In the genomic region with DNA sequence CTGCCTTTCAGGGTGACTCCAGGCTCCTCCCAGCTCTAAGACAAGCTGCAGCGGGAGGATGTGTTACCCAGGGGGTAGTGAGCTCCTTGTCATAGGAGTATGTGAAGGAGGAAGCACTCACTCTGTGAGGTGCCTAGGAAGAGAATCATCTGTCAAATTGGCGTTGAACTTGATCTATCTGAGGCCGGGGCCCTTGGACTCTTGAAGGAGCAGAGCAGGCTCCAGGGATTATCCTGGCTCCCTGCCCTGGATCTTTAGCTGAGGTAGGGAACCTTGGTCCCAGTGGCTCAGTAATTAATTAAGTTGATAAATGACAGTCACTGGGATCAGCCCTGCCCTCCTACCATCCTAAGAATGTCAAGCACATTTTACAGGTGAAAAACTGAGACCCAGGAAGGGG, we compare ENCODE assay signal across 36 cellular contexts. TPM values are rescaled to one million over a fixed set of nuclear protein-coding genes. Genes with fewer than 3 reads are reported as not detected.
"Had no signal": no experiment of that assay in that cellular context is flagged by ENCODE, and none has a peak within 500 bp of the region (broad histone marks: within the 10 kb centered on the region; RNA-seq: fewer than 3 reads in every experiment).

No MANE protein-coding gene starts in this region.

- H2AFZ ChIP-seq: neural progenitor cell had no signal

- H3K27ac ChIP-seq: adrenal gland, ascending aorta, gastroesophageal sphincter, neural progenitor cell, prostate gland, skin epidermis had no signal

- H3K36me3 ChIP-seq: adrenal gland, ascending aorta, gastroesophageal sphincter, neural progenitor cell, prostate gland had no signal

- H3K9ac ChIP-seq: neural progenitor cell had no signal

- H3K9me3 ChIP-seq: adrenal gland, ascending aorta, prostate gland had no signal

- H3K4me1 ChIP-seq: adrenal gland, ascending aorta, gastroesophageal sphincter, neural progenitor cell, prostate gland had no signal

- H3K4me3 ChIP-seq: adrenal gland, ascending aorta, gastroesophageal sphincter, neural progenitor cell, prostate gland, skin epidermis had no signal

- ATAC-seq: activated CD8-positive, alpha-beta T cell treated with anti-CD3 and anti-CD28 coated beads for 36 hours; activated naive CD4-positive, alpha-beta T cell treated with anti-CD3 and anti-CD28 coated beads, Interleukin-2, amount 50 U/mL, for 72 hours; activated T-cell treated with anti-CD3 and anti-CD28 coated beads, Interleukin-2, amount 50 U/mL, for 4 hours; activated T-helper 17 cell treated with anti-CD3 and anti-CD28 coated beads, Interleukin-2, amount 50 U/mL, for 72 hours; gastroesophageal sphincter; left cardiac atrium; sciatic nerve; stimulated activated memory B cell treated with anti-CD40 and anti-IgM and Interleukin-4, amounts not matched to agents 10 μg/mL and 1 μg/mL and 100 μg/mL, for 72 hours; stimulated activated naive CD8-positive, alpha-beta T cell treated with anti-CD3 and anti-CD28 coated beads, Interleukin-15, amount 100 ng/mL, for 72 hours; T-helper 17 cell had no signal

- H3K4me2 ChIP-seq: neural progenitor cell had no signal

- DNase-seq: activated CD4-positive, alpha-beta T cell treated with anti-CD3 and anti-CD28 coated beads, Interleukin-2, amount 10 ng/mL, durations not matched to agents 7 days and 5 days; activated CD4-positive, CD25-positive, alpha-beta regulatory T cell treated with anti-CD3 and anti-CD28 coated beads, Interleukin-2, amount 50 U/mL, for 72 hours; activated CD8-positive, alpha-beta T cell treated with anti-CD3 and anti-CD28 coated beads for 36 hours; activated T-cell treated with anti-CD3 and anti-CD28 coated beads, Interleukin-2, amount 50 U/mL, for 4 hours; cortex of kidney; head of caudate nucleus; hippocampal formation; left cardiac atrium; mammary epithelial cell; naive B cell; retina; stimulated activated CD4-positive, alpha-beta T cell treated with anti-CD3 and anti-CD28 coated beads, Interleukin-1b, Interleukin-23, amount 100 ng/mL, for 48 hours; stimulated activated CD4-positive, alpha-beta T cell treated with anti-CD3 and anti-CD28 coated beads, Interleukin-4, amount 100 ng/mL, for 4 hours; stimulated activated CD8-positive, alpha-beta memory T cell treated with anti-CD3 and anti-CD28 coated beads, Interleukin-4, amount 100 ng/mL, for 48 hours; stimulated activated naive CD8-positive, alpha-beta T cell treated with anti-CD3 and anti-CD28 coated beads, Interleukin-15, amount 100 ng/mL, for 72 hours; substantia nigra; T-helper 17 cell; T1000 had no signal

- H3K27me3 ChIP-seq: adrenal gland, ascending aorta had no signal

RNA-seq across cellular contexts. Expression of a gene that starts 15.5 kb away (rescaled TPM):
- total RNA-seq: activated CD4-positive, alpha-beta T cell treated with anti-CD3 and anti-CD28 coated beads, Interleukin-2, amount 10 ng/mL, durations not matched to agents 7 days and 5 days; activated CD8-positive, alpha-beta T cell treated with anti-CD3 and anti-CD28 coated beads for 36 hours; activated naive CD4-positive, alpha-beta T cell treated with anti-CD3 and anti-CD28 coated beads, Interleukin-2, amount 50 U/mL, for 72 hours; activated T-cell treated with anti-CD3 and anti-CD28 coated beads, Interleukin-2, amount 50 U/mL, for 4 hours; activated T-helper 17 cell treated with anti-CD3 and anti-CD28 coated beads, Interleukin-2, amount 50 U/mL, for 72 hours; ascending aorta; cardiac septum; endothelial cell of umbilical vein; fibroblast of lung; fibroblast of villous mesenchyme; gastroesophageal sphincter; left cardiac atrium; liver; osteocyte; sciatic nerve; T-helper 17 cell had no signal
- polyA plus RNA-seq: endothelial cell of umbilical vein, fibroblast of lung, keratinocyte, liver had no signal

RNA-seq across cellular contexts. Expression of a gene that starts 41.5 kb away (rescaled TPM):
- total RNA-seq: activated CD4-positive, alpha-beta T cell treated with anti-CD3 and anti-CD28 coated beads, Interleukin-2, amount 10 ng/mL, durations not matched to agents 7 days and 5 days; activated CD8-positive, alpha-beta T cell treated with anti-CD3 and anti-CD28 coated beads for 36 hours; activated naive CD4-positive, alpha-beta T cell treated with anti-CD3 and anti-CD28 coated beads, Interleukin-2, amount 50 U/mL, for 72 hours; activated T-helper 17 cell treated with anti-CD3 and anti-CD28 coated beads, Interleukin-2, amount 50 U/mL, for 72 hours; cardiac septum; cerebellum; endothelial cell of umbilical vein; fibroblast of lung; fibroblast of villous mesenchyme; gastroesophageal sphincter; left cardiac atrium; liver; mammary epithelial cell; osteocyte; sciatic nerve; T-helper 17 cell had no signal
- polyA plus RNA-seq: endothelial cell of umbilical vein, fibroblast of lung, keratinocyte, liver, mammary epithelial cell had no signal
